In genomic region chr4:89482248-89482647, GRCh38 we compare ENCODE assay signal across 8 cellular contexts.
DNase-seq lines count a peak whose midpoint lies in the region; ATAC-seq and TF ChIP-seq lines count a peak whose summit lies in the region.

No MANE protein-coding gene starts in this region.

- no peaks in the 10 kb centered on the region for H3K4me1 Mint-ChIP-seq in activated CD4-positive, alpha-beta memory T cell treated with anti-CD3 and anti-CD28 coated beads for 36 hours (ENCODE audit: low read depth)
- H3K4me1 Mint-ChIP-seq in activated CD4-positive, alpha-beta memory T cell treated with anti-CD3 and anti-CD28 coated beads, Interleukin-2, amount 10 ng/mL, durations not matched to agents 7 days and 5 days: no peaks in the 10 kb centered on the region
- H3K4me1 Mint-ChIP-seq in activated CD8-positive, alpha-beta T cell treated with anti-CD3 and anti-CD28 coated beads for 36 hours (ENCODE audit: low read depth): no peaks in the 10 kb centered on the region

- CTCF ChIA-PET in activated CD4-positive, alpha-beta memory T cell treated with anti-CD3 and anti-CD28 coated beads for 36 hours (lab: Charles Lee): interaction anchor here (0.7 to 1.1 kb wide), 3 partner anchors 12 to 20 kb away, joined by 4 to 5 read pairs (median 4); no protein-coding TSS in a partner anchor
- CTCF ChIA-PET in activated CD4-positive, alpha-beta memory T cell treated with anti-CD3 and anti-CD28 coated beads, Interleukin-2, amount 10 ng/mL, durations not matched to agents 7 days and 5 days (lab: Charles Lee): interaction anchor here (1.2 kb wide), 1 partner anchor 387 kb away, joined by 3 read pairs; no protein-coding TSS in a partner anchor
- CTCF ChIA-PET in activated CD8-positive, alpha-beta T cell treated with anti-CD3 and anti-CD28 coated beads for 36 hours (lab: Charles Lee): interaction anchor here (0.9 to 1.8 kb wide), 8 partner anchors 9 to 428 kb away, joined by 3 to 7 read pairs (median 3); no protein-coding TSS in a partner anchor

- TF ChIP-seq CTCF in LNCaP clone FGC (IDR thresholded peaks at IDR 0.05; ENCODE audit: control insufficient read depth, extremely low read depth, insufficient read depth) (peak; percentile 81), right lobe of liver (IDR thresholded peaks at IDR 0.05) (peak in 3 of 4 donors; percentile 20 to 29 (median 25))
- peak; percentile 32 for TF ChIP-seq CTCF in activated CD8-positive, alpha-beta T cell treated with anti-CD3 and anti-CD28 coated beads for 36 hours (IDR thresholded peaks at IDR 0.05)

- peaks cover 7% of the 10 kb centered on the region for H3K9me3 Mint-ChIP-seq in activated CD4-positive, alpha-beta memory T cell treated with anti-CD3 and anti-CD28 coated beads for 36 hours
- H3K9me3 Mint-ChIP-seq in activated CD4-positive, alpha-beta memory T cell treated with anti-CD3 and anti-CD28 coated beads, Interleukin-2, amount 10 ng/mL, durations not matched to agents 7 days and 5 days: peaks cover 2% of the 10 kb centered on the region
- H3K9me3 Mint-ChIP-seq in activated CD8-positive, alpha-beta T cell treated with anti-CD3 and anti-CD28 coated beads for 36 hours: peaks cover 7% of the 10 kb centered on the region

- no peak overlapping the region for H3K27ac Mint-ChIP-seq in activated CD4-positive, alpha-beta memory T cell treated with anti-CD3 and anti-CD28 coated beads for 36 hours
- H3K27ac Mint-ChIP-seq in activated CD4-positive, alpha-beta memory T cell treated with anti-CD3 and anti-CD28 coated beads, Interleukin-2, amount 10 ng/mL, durations not matched to agents 7 days and 5 days: no peak overlapping the region
- no peak overlapping the region for H3K27ac Mint-ChIP-seq in activated CD8-positive, alpha-beta T cell treated with anti-CD3 and anti-CD28 coated beads for 36 hours

- H3K4me3 ChIP-seq in LNCaP clone FGC (ENCODE audit: low read depth, low read length): no peak overlapping the region
- H3K4me3 ChIP-seq in right lobe of liver: no peak overlapping the region

- no peaks in the 10 kb centered on the region for H3K9me3 ChIP-seq in right lobe of liver

- H3K27ac ChIP-seq in right lobe of liver: no peak overlapping the region

- peak; percentile 17 for DNase-seq in activated CD4-positive, alpha-beta memory T cell treated with anti-CD3 and anti-CD28 coated beads for 36 hours
- no peak for DNase-seq in activated CD4-positive, alpha-beta memory T cell treated with anti-CD3 and anti-CD28 coated beads, Interleukin-2, amount 10 ng/mL, durations not matched to agents 7 days and 5 days
- peak; percentile 38 for DNase-seq in LNCaP clone FGC (ENCODE audit: low read depth)
- peak; percentile 17 for DNase-seq in activated CD8-positive, alpha-beta T cell treated with anti-CD3 and anti-CD28 coated beads for 36 hours
- DNase-seq in right lobe of liver: no peak
- DNase-seq in DMS79 (lab: John Stamatoyannopoulos, UW): no peak

- intact Hi-C loops in activated CD4-positive, alpha-beta memory T cell treated with anti-CD3 and anti-CD28 coated beads for 36 hours (cut with micrococcal nuclease): loop anchor here (2.0 kb wide), 1 partner anchor 419 kb away; no protein-coding TSS in a partner anchor
- intact Hi-C loops in activated CD8-positive, alpha-beta T cell treated with anti-CD3 and anti-CD28 coated beads for 36 hours (cut with micrococcal nuclease): no loop called here
- intact Hi-C loops in right lobe of liver (cut with DNase I): no loop called here

- POLR2A ChIA-PET in activated CD4-positive, alpha-beta memory T cell treated with anti-CD3 and anti-CD28 coated beads for 36 hours (lab: Charles Lee): no interaction called here
- POLR2A ChIA-PET in activated CD4-positive, alpha-beta memory T cell treated with anti-CD3 and anti-CD28 coated beads, Interleukin-2, amount 10 ng/mL, durations not matched to agents 7 days and 5 days (lab: Charles Lee): no interaction called here
- POLR2A ChIA-PET in activated CD8-positive, alpha-beta T cell treated with anti-CD3 and anti-CD28 coated beads for 36 hours (lab: Charles Lee): no interaction called here

- no peaks in the 10 kb centered on the region for H3K36me3 Mint-ChIP-seq in activated CD4-positive, alpha-beta memory T cell treated with anti-CD3 and anti-CD28 coated beads for 36 hours
- H3K36me3 Mint-ChIP-seq in activated CD4-positive, alpha-beta memory T cell treated with anti-CD3 and anti-CD28 coated beads, Interleukin-2, amount 10 ng/mL, durations not matched to agents 7 days and 5 days (ENCODE audit: low read depth): no peaks in the 10 kb centered on the region
- H3K36me3 Mint-ChIP-seq in activated CD8-positive, alpha-beta T cell treated with anti-CD3 and anti-CD28 coated beads for 36 hours (ENCODE audit: low read depth): no peaks in the 10 kb centered on the region

- no peaks in the 10 kb centered on the region for H3K4me1 ChIP-seq in right lobe of liver

- H3K27me3 Mint-ChIP-seq in activated CD4-positive, alpha-beta memory T cell treated with anti-CD3 and anti-CD28 coated beads for 36 hours: no peaks in the 10 kb centered on the region
- peaks cover 13% of the 10 kb centered on the region for H3K27me3 Mint-ChIP-seq in activated CD4-positive, alpha-beta memory T cell treated with anti-CD3 and anti-CD28 coated beads, Interleukin-2, amount 10 ng/mL, durations not matched to agents 7 days and 5 days
- no peaks in the 10 kb centered on the region for H3K27me3 Mint-ChIP-seq in activated CD8-positive, alpha-beta T cell treated with anti-CD3 and anti-CD28 coated beads for 36 hours

- no peak for TF ChIP-seq POLR2A in right lobe of liver (IDR thresholded peaks at IDR 0.05)

- ATAC-seq in GM21825 (IDR thresholded peaks at IDR 0.05; ENCODE audit: unreplicated experiment): peak; percentile 88
- peak; percentile 66 for ATAC-seq in activated CD8-positive, alpha-beta T cell treated with anti-CD3 and anti-CD28 coated beads for 36 hours
- peak; percentile 64 to 90 (median 76) for ATAC-seq in right lobe of liver
- ATAC-seq in GM19455 (IDR thresholded peaks at IDR 0.05; ENCODE audit: unreplicated experiment): no peak

- H3K27me3 ChIP-seq in right lobe of liver: no peaks in the 10 kb centered on the region

- no peaks in the 10 kb centered on the region for H3K36me3 ChIP-seq in right lobe of liver

- H3K4me3 Mint-ChIP-seq in activated CD4-positive, alpha-beta memory T cell treated with anti-CD3 and anti-CD28 coated beads for 36 hours: no peak overlapping the region
- H3K4me3 Mint-ChIP-seq in activated CD4-positive, alpha-beta memory T cell treated with anti-CD3 and anti-CD28 coated beads, Interleukin-2, amount 10 ng/mL, durations not matched to agents 7 days and 5 days: no peak overlapping the region
- H3K4me3 Mint-ChIP-seq in activated CD8-positive, alpha-beta T cell treated with anti-CD3 and anti-CD28 coated beads for 36 hours: no peak overlapping the region

Comparison
In these comparisons a context has a peak if more than half of its experiments do, and no peak if none do; other contexts are left out.
1. DNase-seq: peak in activated CD4-positive, alpha-beta memory T cell treated with anti-CD3 and anti-CD28 coated beads for 36 hours (single experiment), LNCaP clone FGC (single experiment) and activated CD8-positive, alpha-beta T cell treated with anti-CD3 and anti-CD28 coated beads for 36 hours (single experiment); none in activated CD4-positive, alpha-beta memory T cell treated with anti-CD3 and anti-CD28 coated beads, Interleukin-2, amount 10 ng/mL, durations not matched to agents 7 days and 5 days (single experiment), right lobe of liver (0 of 3) and DMS79 (single experiment).
2. CTCF ChIP-seq: peak in every context shown above with its lines; median percentile 81 in LNCaP clone FGC; 32 in activated CD8-positive, alpha-beta T cell treated with anti-CD3 and anti-CD28 coated beads for 36 hours; 25 in right lobe of liver.